ENCODE assay signal across 20 cellular contexts in the genomic region with DNA sequence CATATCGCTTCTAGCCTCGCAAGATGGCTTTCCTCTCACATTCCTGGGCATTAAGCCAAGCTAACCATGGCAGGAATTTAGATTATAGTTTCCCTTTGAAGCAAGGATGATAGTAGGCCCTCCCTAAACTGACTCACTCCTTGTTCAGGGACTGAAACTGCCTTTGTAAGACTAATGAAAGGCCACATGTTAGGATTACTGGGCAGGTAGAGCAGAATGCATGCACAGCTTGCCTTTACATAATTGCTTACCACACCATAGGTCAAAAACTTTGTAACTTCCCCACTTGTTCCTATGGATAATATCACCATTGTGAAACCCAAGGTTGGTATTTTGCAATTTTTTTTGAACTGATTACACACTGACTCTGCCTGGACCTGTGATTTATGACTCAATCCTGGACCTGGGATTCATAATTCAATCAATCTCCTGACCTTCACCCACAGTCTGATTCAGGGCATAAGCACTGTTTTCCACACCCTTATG. TPM values are rescaled to one million over a fixed set of nuclear protein-coding genes. Genes with fewer than 3 reads are reported as not detected.
DNase-seq lines count a peak whose midpoint lies in the region; FAIRE-seq and TF ChIP-seq lines count a peak whose summit lies in the region.
"Had no signal": no experiment of that assay in that cellular context is flagged by ENCODE, and none has a peak within 500 bp of the region (broad histone marks: within the 10 kb centered on the region; RNA-seq: fewer than 3 reads in every experiment).

No MANE protein-coding gene starts in this region.

- H3K4me3 ChIP-seq in epithelial cell of esophagus (ENCODE audit: low read length) (no peak overlapping the region), smooth muscle cell (no peak overlapping the region)
- H3K4me3 ChIP-seq: colonic mucosa had no signal

- peak; percentile 67 for FAIRE-seq in RCC 7860 (lab: Jason Lieb, UNC)

- no peak overlapping the region for H2AFZ ChIP-seq in smooth muscle cell (ENCODE audit: low read depth)

- H3K4me1 ChIP-seq in smooth muscle cell (ENCODE audit: low read depth) = no peaks in the 10 kb centered on the region
- H3K4me1 ChIP-seq: colonic mucosa had no signal

- no peaks in the 10 kb centered on the region for H3K4me1 Mint-ChIP-seq in activated naive CD8-positive, alpha-beta T cell treated with anti-CD3 and anti-CD28 coated beads for 36 hours
- H3K4me1 Mint-ChIP-seq: activated CD4-positive, alpha-beta T cell treated with anti-CD3 and anti-CD28 coated beads, Interleukin-2, amount 10 ng/mL, durations not matched to agents 24 days and 14 days had no signal

- no peak overlapping the region for H3K4me2 ChIP-seq in smooth muscle cell

- WGBS in smooth muscle cell (ENCODE audit: low lambda C conversion rate) = 23% methylated on average over 2 of the region's 2 CpGs

- H3K79me2 ChIP-seq in smooth muscle cell (ENCODE audit: low read depth) = no peaks in the 10 kb centered on the region

- H3K9me3 ChIP-seq in smooth muscle cell (replicated peaks; ENCODE audit: low read depth) = no peaks in the 10 kb centered on the region
- H3K9me3 ChIP-seq: colonic mucosa had no signal

- H3K27ac ChIP-seq in smooth muscle cell (ENCODE audit: low read depth) = peak overlapping the region; percentile 70
- H3K27ac ChIP-seq: colonic mucosa, HL-60 had no signal

- peaks cover 4% of the 10 kb centered on the region for H3K9me3 Mint-ChIP-seq in activated naive CD8-positive, alpha-beta T cell treated with anti-CD3 and anti-CD28 coated beads for 36 hours

- no peaks in the 10 kb centered on the region for H3F3A ChIP-seq in smooth muscle cell (ENCODE audit: low read depth)

- no peaks in the 10 kb centered on the region for H3K36me3 ChIP-seq in smooth muscle cell (ENCODE audit: low read depth)
- H3K36me3 ChIP-seq: colonic mucosa had no signal

- no peaks in the 10 kb centered on the region for H3K36me3 Mint-ChIP-seq in activated naive CD8-positive, alpha-beta T cell treated with anti-CD3 and anti-CD28 coated beads for 36 hours

- H3K27me3 ChIP-seq in smooth muscle cell (ENCODE audit: low read depth) = no peaks in the 10 kb centered on the region
- H3K27me3 ChIP-seq: colonic mucosa had no signal

- H3K27ac Mint-ChIP-seq in activated naive CD8-positive, alpha-beta T cell treated with anti-CD3 and anti-CD28 coated beads for 36 hours = no peak overlapping the region
- H3K27ac Mint-ChIP-seq: activated CD4-positive, alpha-beta T cell treated with anti-CD3 and anti-CD28 coated beads, Interleukin-2, amount 10 ng/mL, durations not matched to agents 24 days and 14 days had no signal

- no peaks in the 10 kb centered on the region for H3K27me3 Mint-ChIP-seq in activated naive CD8-positive, alpha-beta T cell treated with anti-CD3 and anti-CD28 coated beads for 36 hours
- H3K27me3 Mint-ChIP-seq: activated CD4-positive, alpha-beta T cell treated with anti-CD3 and anti-CD28 coated beads, Interleukin-2, amount 10 ng/mL, durations not matched to agents 24 days and 14 days had no signal

- DNase-seq in NCI-H2196 (lab: John Stamatoyannopoulos, UW; ENCODE audit: unreplicated experiment) (peak; percentile 1), NCI-H2196 treated with DMSO at 0.1 percent for 48 hours (lab: John Stamatoyannopoulos, UW; ENCODE audit: unreplicated experiment) (no peak), RCC 7860 (ENCODE audit: low spot score) (peak; percentile 75), epithelial cell of esophagus (ENCODE audit: low read depth) (peak; percentile 98), smooth muscle cell (lab: John Stamatoyannopoulos, UW; ENCODE audit: unreplicated experiment) (no peak), NCI-H82 (lab: John Stamatoyannopoulos, UW) (no peak)
- no peak for DNase-seq in activated naive CD8-positive, alpha-beta T cell treated with anti-CD3 and anti-CD28 coated beads for 36 hours
- no peak for DNase-seq in activated CD4-positive, alpha-beta T cell treated with anti-CD3 and anti-CD28 coated beads for 1 hour
- DNase-seq: ACHN; activated CD4-positive, alpha-beta T cell treated with anti-CD3 and anti-CD28 coated beads, Interleukin-2, amount 10 ng/mL, durations not matched to agents 24 days and 14 days; activated naive CD4-positive, alpha-beta T cell; colonic mucosa; DND-41; foreskin melanocyte; NCI-H1694; occipital lobe; stimulated activated CD4-positive, alpha-beta T cell treated with anti-CD3 and anti-CD28 coated beads, Interleukin-1b, Interleukin-23, amount 100 ng/mL, for 48 hours; stimulated activated naive CD4-positive, alpha-beta T cell treated with Interleukin-2 at 50 U/mL for 16 hours had no signal

- H4K20me1 ChIP-seq in smooth muscle cell (ENCODE audit: low read depth) = no peaks in the 10 kb centered on the region

- H3K4me3 Mint-ChIP-seq in activated naive CD8-positive, alpha-beta T cell treated with anti-CD3 and anti-CD28 coated beads for 36 hours = no peak overlapping the region
- H3K4me3 Mint-ChIP-seq: activated CD4-positive, alpha-beta T cell treated with anti-CD3 and anti-CD28 coated beads, Interleukin-2, amount 10 ng/mL, durations not matched to agents 24 days and 14 days had no signal

- no peak overlapping the region for H3K9ac ChIP-seq in smooth muscle cell (ENCODE audit: low read depth)

- TF ChIP-seq CTCF in epithelial cell of esophagus (IDR thresholded peaks at IDR 0.05; ENCODE audit: insufficient read depth, low read depth, low read length, missing control alignments) (no peak), smooth muscle cell (IDR thresholded peaks at IDR 0.05; ENCODE audit: borderline replicate concordance, insufficient read depth, poor library complexity, severe bottlenecking) (no peak)

RNA-seq across cellular contexts. Expression of a gene that starts 41.0 kb away (rescaled TPM):
- not detected in 2 replicates for total RNA-seq in smooth muscle cell
- not detected in 2 replicates for polyA plus RNA-seq in smooth muscle cell
- total RNA-seq in activated naive CD8-positive, alpha-beta T cell treated with anti-CD3 and anti-CD28 coated beads for 36 hours = not detected
- total RNA-seq: activated CD4-positive, alpha-beta T cell treated with anti-CD3 and anti-CD28 coated beads, Interleukin-2, amount 10 ng/mL, durations not matched to agents 24 days and 14 days; colonic mucosa; lower leg skin; occipital lobe had no signal

Comparison
In these comparisons a context has a peak if more than half of its experiments do, and no peak if none do; other contexts are left out.
1. DNase-seq: peak in NCI-H2196 (single experiment), RCC 7860 (single experiment) and epithelial cell of esophagus (single experiment); none in NCI-H2196 treated with DMSO at 0.1 percent for 48 hours (single experiment), smooth muscle cell (single experiment), activated naive CD8-positive, alpha-beta T cell treated with anti-CD3 and anti-CD28 coated beads for 36 hours (single experiment), NCI-H82 (single experiment) and activated CD4-positive, alpha-beta T cell treated with anti-CD3 and anti-CD28 coated beads for 1 hour (single experiment).